Comparison of ENCODE assay signal across 8 cellular contexts in the genomic region with DNA sequence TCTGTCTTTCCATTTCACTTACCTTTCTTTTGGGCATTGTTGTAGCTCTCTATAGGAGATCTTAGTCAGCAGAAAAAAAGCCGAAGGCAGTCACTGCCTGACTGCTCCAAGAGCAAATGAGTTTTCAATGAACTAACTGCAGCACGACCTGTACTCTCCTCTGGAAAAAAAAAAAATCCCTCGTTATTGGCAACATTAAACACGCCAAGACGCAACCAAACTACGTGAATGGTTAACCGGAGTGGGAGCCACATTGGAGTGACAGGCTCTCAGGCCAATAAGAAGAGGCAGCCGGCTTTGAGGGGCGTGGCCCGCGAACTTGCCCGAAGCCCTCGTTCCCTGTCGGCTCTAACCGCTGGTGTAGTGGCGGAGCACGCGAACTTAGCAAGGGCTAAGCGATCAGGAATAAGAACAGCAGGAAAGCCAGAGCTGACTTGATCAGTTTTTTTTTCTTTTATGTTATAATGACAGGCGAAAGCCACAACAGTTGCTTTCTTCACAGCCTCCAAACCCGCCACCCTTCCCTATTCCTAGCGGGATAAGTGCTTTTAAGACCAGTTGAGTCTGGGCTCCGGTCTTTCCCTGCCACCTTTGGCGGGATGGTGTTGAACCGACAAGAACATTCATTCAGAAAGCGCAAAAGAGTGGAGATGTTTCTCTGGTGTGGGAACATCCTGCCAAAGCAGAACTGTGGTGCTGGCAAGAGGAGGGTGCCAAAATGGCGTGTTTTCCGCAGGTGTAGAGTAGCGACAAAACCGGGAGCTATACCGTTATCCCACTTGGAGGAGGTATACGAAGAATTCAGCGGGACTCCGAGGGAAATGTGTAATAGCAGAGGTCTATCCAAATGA.
DNase-seq lines count a peak whose midpoint lies in the region; ATAC-seq and TF ChIP-seq lines count a peak whose summit lies in the region.

No MANE protein-coding gene starts in this region.

- no peaks in the 10 kb centered on the region for H3K36me3 ChIP-seq in Caco-2 (ENCODE audit: control insufficient read depth, insufficient read depth, low read length)

- no peaks in the 10 kb centered on the region for H3K9me3 ChIP-seq in Caco-2

- H3K27me3 Mint-ChIP-seq in Caco-2 (ENCODE audit: insufficient read depth, unreplicated experiment) (peaks cover 4% of the 10 kb centered on the region), natural killer cell (ENCODE audit: low read depth in 2 of 2) (peaks cover 3 to 32% of the 10 kb centered on the region in 2 donors)
- H3K27me3 Mint-ChIP-seq in activated T-helper 2 cell treated with anti-CD3 and anti-CD28 coated beads, Interferon-gamma antibody, Interleukin-2, Interleukin-4, amounts not matched to agents 10 μg/mL and 5 μg/mL and 100 μg/mL, durations not matched to agents 14 hours and 24 hours and 36 hours (ENCODE audit: low read depth), result peaks cover 12% of the 10 kb centered on the region
- peaks cover 5 to 17% of the 10 kb centered on the region in 2 donors for H3K27me3 Mint-ChIP-seq in stimulated activated naive B cell treated with anti-CD40 and anti-IgM and Interleukin-4, amounts not matched to agents 10 μg/mL and 1 μg/mL and 100 μg/mL, for 72 hours

- TF ChIP-seq CTCF in Caco-2 (IDR thresholded peaks at IDR 0.05; ENCODE audit: insufficient read depth in 1 of 2, low read depth in 1 of 2, low read length in 1 of 2, severe bottlenecking in 1 of 2, unreplicated experiment in 1 of 2) (no peak), fibroblast of the aortic adventitia (IDR thresholded peaks at IDR 0.05; ENCODE audit: insufficient read depth, low read length) (no peak), natural killer cell (IDR thresholded peaks at IDR 0.05) (no peak)

- ATAC-seq in GM21381 (IDR thresholded peaks at IDR 0.05; ENCODE audit: unreplicated experiment) (peak; percentile 96), natural killer cell (peak; percentile 91 to 96 (median 94))
- peak; percentile 97 for ATAC-seq in stimulated activated naive B cell treated with anti-CD40 and anti-IgM and Interleukin-4, amounts not matched to agents 10 μg/mL and 1 μg/mL and 100 μg/mL, for 72 hours (replicated peaks)

- peak overlapping the region; percentile 85 for H3K4me3 Mint-ChIP-seq in Caco-2 (ENCODE audit: unreplicated experiment)
- H3K4me3 Mint-ChIP-seq in activated T-helper 2 cell treated with anti-CD3 and anti-CD28 coated beads, Interferon-gamma antibody, Interleukin-2, Interleukin-4, amounts not matched to agents 10 μg/mL and 5 μg/mL and 100 μg/mL, durations not matched to agents 14 hours and 24 hours and 36 hours (ENCODE audit: low read depth), result peak overlapping the region; percentile 94
- H3K4me3 Mint-ChIP-seq in natural killer cell, result peak overlapping the region; percentile 93
- peak overlapping the region; percentile 86 to 98 for H3K4me3 Mint-ChIP-seq in stimulated activated naive B cell treated with anti-CD40 and anti-IgM and Interleukin-4, amounts not matched to agents 10 μg/mL and 1 μg/mL and 100 μg/mL, for 72 hours

- H3K36me3 Mint-ChIP-seq in Caco-2 (ENCODE audit: insufficient read depth, unreplicated experiment) (peaks cover 5% of the 10 kb centered on the region), natural killer cell (no peaks in the 10 kb centered on the region)
- H3K36me3 Mint-ChIP-seq in activated T-helper 2 cell treated with anti-CD3 and anti-CD28 coated beads, Interferon-gamma antibody, Interleukin-2, Interleukin-4, amounts not matched to agents 10 μg/mL and 5 μg/mL and 100 μg/mL, durations not matched to agents 14 hours and 24 hours and 36 hours (ENCODE audit: low read depth), result no peaks in the 10 kb centered on the region
- no peaks in the 10 kb centered on the region for H3K36me3 Mint-ChIP-seq in stimulated activated naive B cell treated with anti-CD40 and anti-IgM and Interleukin-4, amounts not matched to agents 10 μg/mL and 1 μg/mL and 100 μg/mL, for 72 hours

- H3K27me3 ChIP-seq in Caco-2 (replicated peaks; ENCODE audit: control insufficient read depth, insufficient read depth, low read length), result no peaks in the 10 kb centered on the region

- CTCF ChIA-PET in Caco-2 (lab: Charles Lee), result no interaction called here

- H3K4me1 Mint-ChIP-seq in Caco-2 (ENCODE audit: low read depth, unreplicated experiment) (no peaks in the 10 kb centered on the region), natural killer cell (peaks cover 22 to 25% of the 10 kb centered on the region in 2 donors)
- H3K4me1 Mint-ChIP-seq in activated T-helper 2 cell treated with anti-CD3 and anti-CD28 coated beads, Interferon-gamma antibody, Interleukin-2, Interleukin-4, amounts not matched to agents 10 μg/mL and 5 μg/mL and 100 μg/mL, durations not matched to agents 14 hours and 24 hours and 36 hours (ENCODE audit: low read depth), result peaks cover 17% of the 10 kb centered on the region
- peaks cover 0 to 5% of the 10 kb centered on the region in 2 donors for H3K4me1 Mint-ChIP-seq in stimulated activated naive B cell treated with anti-CD40 and anti-IgM and Interleukin-4, amounts not matched to agents 10 μg/mL and 1 μg/mL and 100 μg/mL, for 72 hours

- H3K4me1 ChIP-seq in Caco-2, result no peaks in the 10 kb centered on the region

- H3K9me3 Mint-ChIP-seq in Caco-2 (ENCODE audit: unreplicated experiment) (no peaks in the 10 kb centered on the region), natural killer cell (no peaks in the 10 kb centered on the region)
- H3K9me3 Mint-ChIP-seq in activated T-helper 2 cell treated with anti-CD3 and anti-CD28 coated beads, Interferon-gamma antibody, Interleukin-2, Interleukin-4, amounts not matched to agents 10 μg/mL and 5 μg/mL and 100 μg/mL, durations not matched to agents 14 hours and 24 hours and 36 hours, result no peaks in the 10 kb centered on the region
- no peaks in the 10 kb centered on the region for H3K9me3 Mint-ChIP-seq in stimulated activated naive B cell treated with anti-CD40 and anti-IgM and Interleukin-4, amounts not matched to agents 10 μg/mL and 1 μg/mL and 100 μg/mL, for 72 hours

- H3K4me3 ChIP-seq in Caco-2 (ENCODE audit: low read depth, low read length), result peak overlapping the region; percentile 49
- peak overlapping the region; percentile 72 for H3K4me3 ChIP-seq in fibroblast of the aortic adventitia (ENCODE audit: low read depth, low read length)

- H3K27ac Mint-ChIP-seq in Caco-2 (ENCODE audit: unreplicated experiment), result no peak overlapping the region
- peak overlapping the region; percentile 90 for H3K27ac Mint-ChIP-seq in activated T-helper 2 cell treated with anti-CD3 and anti-CD28 coated beads, Interferon-gamma antibody, Interleukin-2, Interleukin-4, amounts not matched to agents 10 μg/mL and 5 μg/mL and 100 μg/mL, durations not matched to agents 14 hours and 24 hours and 36 hours
- H3K27ac Mint-ChIP-seq in natural killer cell, result peak overlapping the region; percentile 44 to 82
- H3K27ac Mint-ChIP-seq in stimulated activated naive B cell treated with anti-CD40 and anti-IgM and Interleukin-4, amounts not matched to agents 10 μg/mL and 1 μg/mL and 100 μg/mL, for 72 hours, result peak overlapping the region; percentile 77

- DNase-seq in Caco-2, result peak; percentile 88 to 89
- DNase-seq in HT1080 (ENCODE audit: low read depth), result peak; percentile 89
- DNase-seq in RPMI7951 (ENCODE audit: low read depth), result peak; percentile 90
- DNase-seq in activated T-helper 2 cell treated with anti-CD3 and anti-CD28 coated beads, Interferon-gamma antibody, Interleukin-2, Interleukin-4, amounts not matched to agents 10 μg/mL and 5 μg/mL and 100 μg/mL, durations not matched to agents 14 hours and 24 hours and 36 hours (ENCODE audit: low spot score), result peak; percentile 84
- peak; percentile 93 for DNase-seq in fibroblast of the aortic adventitia (ENCODE audit: low read depth)
- DNase-seq in natural killer cell, result peak; percentile 78
- DNase-seq in stimulated activated naive B cell treated with anti-CD40 and anti-IgM and Interleukin-4, amounts not matched to agents 10 μg/mL and 1 μg/mL and 100 μg/mL, for 72 hours, result peak; percentile 86

- POLR2A ChIA-PET in Caco-2 (lab: Charles Lee), result no interaction called here

- BruUV-seq in Caco-2 (replicated peaks; lab: Mats Ljungman, UMichigan), result no TSS peak

- intact Hi-C loops in Caco-2 (cut with micrococcal nuclease; ENCODE audit: unreplicated experiment) (loop anchor here (1.0 to 5.0 kb wide), 3 partner anchors 245 to 314 kb away; a partner anchor contains a TSS), natural killer cell (cut with micrococcal nuclease) (loop anchor here (1.0 to 2.0 kb wide), 3 partner anchors 81 to 313 kb away; a partner anchor contains a TSS)
- intact Hi-C loops in activated T-helper 2 cell treated with anti-CD3 and anti-CD28 coated beads, Interferon-gamma antibody, Interleukin-2, Interleukin-4, amounts not matched to agents 10 μg/mL and 5 μg/mL and 100 μg/mL, durations not matched to agents 14 hours and 24 hours and 36 hours (cut with micrococcal nuclease), result loop anchor here (1.0 kb wide), 1 partner anchor 80 kb away; a partner anchor contains a TSS

Comparison
In these comparisons a context has a peak if more than half of its experiments do, and no peak if none do; other contexts are left out.
1. Peak in every context shown above with its lines: DNase-seq, ATAC-seq and H3K4me3 ChIP-seq.